Comparison of ENCODE assay signal across 23 cellular contexts in the genomic region with DNA sequence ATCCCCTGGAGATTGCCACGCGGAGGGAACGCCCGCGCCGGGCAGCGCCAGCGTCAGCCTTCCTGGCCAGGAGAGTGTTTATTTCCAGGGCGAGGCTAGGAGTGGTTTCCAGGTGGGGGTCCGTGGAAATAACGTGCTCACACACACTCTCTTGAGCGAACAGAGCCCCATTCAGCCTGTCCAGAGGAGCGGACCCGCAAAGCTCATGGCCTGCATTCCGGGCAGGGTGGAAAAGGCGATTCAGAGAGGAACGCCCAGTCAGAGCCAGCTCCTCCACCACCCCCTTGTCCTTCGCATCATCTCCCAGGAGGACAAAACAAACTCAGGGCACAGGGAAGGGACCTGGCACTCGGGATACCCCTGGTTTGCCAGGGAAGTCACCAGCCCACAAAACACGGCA. TPM values are rescaled to one million over a fixed set of nuclear protein-coding genes. Genes with fewer than 3 reads are reported as not detected.
"Had no signal": no experiment of that assay in that cellular context is flagged by ENCODE, and none has a peak within 500 bp of the region (broad histone marks: within the 10 kb centered on the region; RNA-seq: fewer than 3 reads in every experiment).

No MANE protein-coding gene starts in this region.

- H3K27ac Mint-ChIP-seq: stimulated activated naive CD8-positive, alpha-beta T cell treated with anti-CD3 and anti-CD28 coated beads, Interleukin-15, amount 100 ng/mL, for 72 hours had no signal

- H3K27ac ChIP-seq: dorsolateral prefrontal cortex, prostate gland, right atrium auricular region, suprapubic skin, transverse colon, upper lobe of right lung, uterus had no signal

- H3K36me3 ChIP-seq: prostate gland, right atrium auricular region, suprapubic skin, transverse colon, upper lobe of right lung, uterus had no signal

- H3K4me3 Mint-ChIP-seq: naive thymus-derived CD8-positive, alpha-beta T cell; stimulated activated naive CD8-positive, alpha-beta T cell treated with anti-CD3 and anti-CD28 coated beads, Interleukin-15, amount 100 ng/mL, for 72 hours had no signal

- H3K4me2 ChIP-seq: smooth muscle cell had no signal

- ATAC-seq: left lobe of liver; naive thymus-derived CD8-positive, alpha-beta T cell; sciatic nerve; stimulated activated naive CD8-positive, alpha-beta T cell treated with anti-CD3 and anti-CD28 coated beads, Interleukin-15, amount 100 ng/mL, for 72 hours; upper lobe of right lung had no signal

- H3K27me3 ChIP-seq: right atrium auricular region, transverse colon, upper lobe of right lung, uterus had no signal

- DNase-seq: cerebellar nuclear complex; dorsolateral prefrontal cortex; effector CD4-positive, alpha-beta T cell; kidney; mesendoderm; midbrain; naive thymus-derived CD8-positive, alpha-beta T cell; stimulated activated CD4-positive, alpha-beta T cell treated with anti-CD3 and anti-CD28 coated beads, Interleukin-12 subunit alpha, Interleukin-12 subunit beta, amount 100 ng/mL, for 4 hours; stimulated activated CD4-positive, alpha-beta T cell treated with anti-CD3 and anti-CD28 coated beads, Interleukin-1b, Interleukin-23, amount 100 ng/mL, for 48 hours; stimulated activated CD4-positive, alpha-beta T cell treated with anti-CD3 and anti-CD28 coated beads, Interleukin-4, amount 100 ng/mL, for 1 hour; stimulated activated CD8-positive, alpha-beta memory T cell treated with anti-CD3 and anti-CD28 coated beads, Interleukin-4, amount 100 ng/mL, for 48 hours; stimulated activated naive CD4-positive, alpha-beta T cell; stimulated activated naive CD8-positive, alpha-beta T cell treated with anti-CD3 and anti-CD28 coated beads, Interleukin-15, amount 100 ng/mL, for 72 hours; transverse colon; upper lobe of right lung; uterus had no signal

- H3K9me3 Mint-ChIP-seq: naive thymus-derived CD8-positive, alpha-beta T cell; stimulated activated naive CD8-positive, alpha-beta T cell treated with anti-CD3 and anti-CD28 coated beads, Interleukin-15, amount 100 ng/mL, for 72 hours had no signal

- H3K4me1 ChIP-seq: prostate gland, suprapubic skin, transverse colon, upper lobe of right lung, uterus had no signal

- H3K4me1 Mint-ChIP-seq: stimulated activated naive CD8-positive, alpha-beta T cell treated with anti-CD3 and anti-CD28 coated beads, Interleukin-15, amount 100 ng/mL, for 72 hours had no signal

- H3K27me3 Mint-ChIP-seq: naive thymus-derived CD8-positive, alpha-beta T cell; stimulated activated naive CD8-positive, alpha-beta T cell treated with anti-CD3 and anti-CD28 coated beads, Interleukin-15, amount 100 ng/mL, for 72 hours had no signal

- H3K9me3 ChIP-seq: prostate gland, right atrium auricular region, suprapubic skin, transverse colon, upper lobe of right lung, uterus had no signal

- H3K4me3 ChIP-seq: dorsolateral prefrontal cortex, prostate gland, right atrium auricular region, smooth muscle cell, suprapubic skin, transverse colon, upper lobe of right lung, uterus had no signal

RNA-seq across cellular contexts. Expression of a gene that starts 40.2 kb away (rescaled TPM):
- total RNA-seq: lung microvascular endothelial cell had no signal
